In genomic region chr2:101796825-101797600, GRCh38 we compare ENCODE assay signal across 1 cellular context.
TF ChIP-seq lines count a peak whose summit lies in the region.

No MANE protein-coding gene starts in this region.

TF ChIP-seq in IMR-90, 13 proteins besides CTCF, POLR2A, EP300 and RAD21:
- TF ChIP-seq CEBPB (IDR thresholded peaks at IDR 0.05; ENCODE audit: low read depth, low read length): no peak
- no peak for TF ChIP-seq MAFK (IDR thresholded peaks at IDR 0.05; ENCODE audit: low read depth, low read length)
- no peak for TF ChIP-seq FOS (IDR thresholded peaks at IDR 0.05; ENCODE audit: low read depth, low read length)
- no peak for TF ChIP-seq RFX5 (IDR thresholded peaks at IDR 0.05; ENCODE audit: low read depth, low read length)
- no peak for TF ChIP-seq SMC3 (IDR thresholded peaks at IDR 0.05; ENCODE audit: low read depth, low read length)
